Comparison of ENCODE assay signal across 8 cellular contexts in the genomic region with DNA sequence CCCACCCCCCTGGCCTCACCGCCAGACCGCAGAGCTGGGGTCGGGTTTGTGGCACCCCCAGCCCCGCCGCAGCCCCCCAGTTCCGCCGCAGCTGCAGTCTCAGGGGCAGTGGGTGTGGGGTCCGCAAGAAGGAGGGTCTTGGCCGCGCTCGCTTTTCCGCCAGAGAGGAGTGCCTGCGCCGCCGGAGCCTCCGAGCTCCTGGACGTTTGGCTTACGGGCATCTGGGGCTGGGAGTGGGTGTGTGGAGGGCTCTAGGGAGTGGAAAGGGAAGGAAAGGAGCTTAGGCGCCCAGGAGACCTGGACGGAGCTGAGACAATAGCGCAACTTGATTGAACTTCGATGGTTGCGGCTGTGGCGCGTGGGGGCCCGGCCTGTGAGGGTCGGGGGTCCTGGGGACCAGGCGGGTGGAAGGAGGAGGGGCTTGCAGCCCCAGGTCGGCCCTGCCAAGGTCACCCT.
DNase-seq lines count a peak whose midpoint lies in the region; ATAC-seq and TF ChIP-seq lines count a peak whose summit lies in the region.

No MANE protein-coding gene starts in this region.

- H4K20me1 ChIP-seq in H9 (ENCODE audit: control insufficient read depth, insufficient read depth, insufficient read length), result no peaks in the 10 kb centered on the region

- H3K4me3 ChIP-seq in right atrium auricular region (peak overlapping the region; percentile 58 to 74), sigmoid colon (peak overlapping the region; percentile 42 to 62 (median 58))

- no peak overlapping the region for H3K23ac ChIP-seq in H9 (ENCODE audit: insufficient read length, low read depth, low read length)

- H3K36me3 Mint-ChIP-seq in H9 (ENCODE audit: insufficient read depth in 1 of 3, low read depth in 3 of 3), result no peaks in the 10 kb centered on the region; a peak in 3 of 7 replicates
- no peaks in the 10 kb centered on the region for H3K36me3 Mint-ChIP-seq in activated CD4-positive, alpha-beta memory T cell treated with anti-CD3 and anti-CD28 coated beads for 36 hours

- peak overlapping the region; percentile 20 for H3K9ac ChIP-seq in H9 (ENCODE audit: extremely low read depth, insufficient read length, low read length)

- H3K79me1 ChIP-seq in H9 (ENCODE audit: insufficient read depth, low read depth, low read length, poor library complexity, severe bottlenecking), result no peaks in the 10 kb centered on the region

- H3K36me3 ChIP-seq in right atrium auricular region (no peaks in the 10 kb centered on the region), sigmoid colon (no peaks in the 10 kb centered on the region)

- H4K5ac ChIP-seq in H9 (ENCODE audit: insufficient read length, low read depth, low read length), result no peak overlapping the region

- WGBS in H9 (ENCODE audit: extremely low coverage, insufficient read length, low lambda C conversion rate), result no CpG with 5 or more reads among the region's 29 CpGs
- WGBS in sigmoid colon, 2 donors, result 1 to 6% methylated on average over 29 of the region's 29 CpGs

- no peak overlapping the region for H2AFZ ChIP-seq in H9 (ENCODE audit: low read length)

- ATAC-seq in HG03457 (IDR thresholded peaks at IDR 0.05; ENCODE audit: unreplicated experiment), result no peak

- no peak overlapping the region for H2BK120ac ChIP-seq in H9 (ENCODE audit: low read depth, low read length, poor library complexity, severe bottlenecking)

- POLR2A ChIA-PET in activated CD4-positive, alpha-beta memory T cell treated with anti-CD3 and anti-CD28 coated beads for 36 hours (lab: Charles Lee), result no interaction called here

- peaks cover 21% of the 10 kb centered on the region for H3K23me2 ChIP-seq in H9 (ENCODE audit: insufficient read length, low read depth, low read length, poor library complexity, severe bottlenecking)

- no peak overlapping the region for H2BK20ac ChIP-seq in H9 (ENCODE audit: low read depth, low read length, poor library complexity, severe bottlenecking)

- H3K4me2 ChIP-seq in H9 (ENCODE audit: insufficient read depth, insufficient read length, low read length), result peak overlapping the region; percentile 87

- no peak overlapping the region for H4K8ac ChIP-seq in H9 (replicated peaks; ENCODE audit: insufficient read length, low read depth, low read length)

- no peak overlapping the region for H2BK12ac ChIP-seq in H9 (ENCODE audit: insufficient read length, low read depth, low read length)

- H3K79me2 ChIP-seq in H9 (ENCODE audit: insufficient read depth, low read length), result no peaks in the 10 kb centered on the region; the same call in 1 of the 2 replicates

- peaks cover 13% of the 10 kb centered on the region for H3K27me3 Mint-ChIP-seq in H9 (ENCODE audit: low read depth)
- H3K27me3 Mint-ChIP-seq in activated CD4-positive, alpha-beta memory T cell treated with anti-CD3 and anti-CD28 coated beads for 36 hours, result peaks cover 4% of the 10 kb centered on the region

- peak overlapping the region; percentile 81; the same call in 1 of the 2 replicates for H3K14ac ChIP-seq in H9 (ENCODE audit: insufficient read depth, low read length)

- no peaks in the 10 kb centered on the region for H3K9me3 Mint-ChIP-seq in H9
- H3K9me3 Mint-ChIP-seq in activated CD4-positive, alpha-beta memory T cell treated with anti-CD3 and anti-CD28 coated beads for 36 hours, result no peaks in the 10 kb centered on the region

- no peak overlapping the region for H3K56ac ChIP-seq in H9 (ENCODE audit: insufficient read length, low read depth, low read length)

- peaks cover 34% of the 10 kb centered on the region for H3K4me1 ChIP-seq in H9 (ENCODE audit: insufficient read depth, low read length)
- H3K4me1 ChIP-seq in right atrium auricular region, result peaks cover 0 to 62% of the 10 kb centered on the region in 2 donors
- H3K4me1 ChIP-seq in sigmoid colon, result peaks cover 0 to 73% (median 60%) of the 10 kb centered on the region in 4 donors

- no peak overlapping the region for H2AK5ac ChIP-seq in H9 (ENCODE audit: insufficient read length, low read length)

- no peak for TF ChIP-seq EP300 in sigmoid colon (IDR thresholded peaks at IDR 0.05)

- no peak overlapping the region for H2BK15ac ChIP-seq in H9 (ENCODE audit: low read depth, low read length)

- no peaks in the 10 kb centered on the region for H3K9me3 ChIP-seq in H9 (ENCODE audit: control insufficient read depth, low read depth, low read length)
- H3K9me3 ChIP-seq in right atrium auricular region, result no peaks in the 10 kb centered on the region
- no peaks in the 10 kb centered on the region for H3K9me3 ChIP-seq in sigmoid colon

- H3T11ph ChIP-seq in H9 (ENCODE audit: low read length), result no peak overlapping the region

- CTCF ChIA-PET in activated CD4-positive, alpha-beta memory T cell treated with anti-CD3 and anti-CD28 coated beads for 36 hours (lab: Charles Lee), result interaction anchor here (1.5 to 2.4 kb wide), 4 partner anchors 31 to 227 kb away, joined by 3 to 10 read pairs (median 5); no protein-coding TSS in a partner anchor

- H3K18ac ChIP-seq in H9 (ENCODE audit: insufficient read length, low read depth, low read length), result peak overlapping the region; percentile 68

- TF ChIP-seq CTCF in H9 (conservative IDR thresholded peaks at IDR 0.05), result no peak
- TF ChIP-seq CTCF in right atrium auricular region (IDR thresholded peaks at IDR 0.05), result no peak
- TF ChIP-seq CTCF in sigmoid colon (IDR thresholded peaks at IDR 0.05), result no peak

- H3K27ac ChIP-seq in H9 (ENCODE audit: insufficient read length, low read depth, low read length), result no peak overlapping the region
- H3K27ac ChIP-seq in right atrium auricular region, result peak overlapping the region; percentile 78 to 81
- H3K27ac ChIP-seq in sigmoid colon, result peak overlapping the region; percentile 61 to 73 (median 70)

- H3K27ac Mint-ChIP-seq in H9, result peak overlapping the region; percentile 64 to 96 (median 88); a peak in 4 of 7 replicates
- no peak overlapping the region for H3K27ac Mint-ChIP-seq in activated CD4-positive, alpha-beta memory T cell treated with anti-CD3 and anti-CD28 coated beads for 36 hours

- H3K4ac ChIP-seq in H9 (ENCODE audit: low read depth, low read length), result no peak overlapping the region

- H2BK5ac ChIP-seq in H9 (ENCODE audit: insufficient read length, low read length), result no peak overlapping the region

- H3K27me3 ChIP-seq in H9 (ENCODE audit: insufficient read depth, low read length) (no peaks in the 10 kb centered on the region; the same call in 1 of the 2 replicates), right atrium auricular region (no peaks in the 10 kb centered on the region), sigmoid colon (no peaks in the 10 kb centered on the region)

- no peak for TF ChIP-seq POLR2A in sigmoid colon (IDR thresholded peaks at IDR 0.05)

- no peak overlapping the region for H4K91ac ChIP-seq in H9 (ENCODE audit: insufficient read length, low read depth, low read length)

- H3K4me3 Mint-ChIP-seq in H9, result peak overlapping the region; percentile 91 to 95
- H3K4me3 Mint-ChIP-seq in activated CD4-positive, alpha-beta memory T cell treated with anti-CD3 and anti-CD28 coated beads for 36 hours, result peak overlapping the region; percentile 76

- DNase-seq in H9 (peak; percentile 56), right atrium auricular region (ENCODE audit: low spot score) (no peak), sigmoid colon (no peak), SW 1271 (lab: John Stamatoyannopoulos, UW) (no peak), OCI-M1 (lab: John Stamatoyannopoulos, UW) (no peak), hepatic stellate cell (ENCODE audit: low spot score) (no peak)
- DNase-seq in activated CD4-positive, alpha-beta memory T cell treated with anti-CD3 and anti-CD28 coated beads for 36 hours, result no peak

- H3K4me1 Mint-ChIP-seq in H9, result peaks cover 65 to 77% of the 10 kb centered on the region in 2 experiments
- peaks cover 11% of the 10 kb centered on the region for H3K4me1 Mint-ChIP-seq in activated CD4-positive, alpha-beta memory T cell treated with anti-CD3 and anti-CD28 coated beads for 36 hours (ENCODE audit: low read depth)

- intact Hi-C loops in activated CD4-positive, alpha-beta memory T cell treated with anti-CD3 and anti-CD28 coated beads for 36 hours (cut with micrococcal nuclease), result no loop called here
- intact Hi-C loops in sigmoid colon (cut with DNase I), result no loop called here
